Comparison of ENCODE assay signal across 1 cellular context in the genomic region with DNA sequence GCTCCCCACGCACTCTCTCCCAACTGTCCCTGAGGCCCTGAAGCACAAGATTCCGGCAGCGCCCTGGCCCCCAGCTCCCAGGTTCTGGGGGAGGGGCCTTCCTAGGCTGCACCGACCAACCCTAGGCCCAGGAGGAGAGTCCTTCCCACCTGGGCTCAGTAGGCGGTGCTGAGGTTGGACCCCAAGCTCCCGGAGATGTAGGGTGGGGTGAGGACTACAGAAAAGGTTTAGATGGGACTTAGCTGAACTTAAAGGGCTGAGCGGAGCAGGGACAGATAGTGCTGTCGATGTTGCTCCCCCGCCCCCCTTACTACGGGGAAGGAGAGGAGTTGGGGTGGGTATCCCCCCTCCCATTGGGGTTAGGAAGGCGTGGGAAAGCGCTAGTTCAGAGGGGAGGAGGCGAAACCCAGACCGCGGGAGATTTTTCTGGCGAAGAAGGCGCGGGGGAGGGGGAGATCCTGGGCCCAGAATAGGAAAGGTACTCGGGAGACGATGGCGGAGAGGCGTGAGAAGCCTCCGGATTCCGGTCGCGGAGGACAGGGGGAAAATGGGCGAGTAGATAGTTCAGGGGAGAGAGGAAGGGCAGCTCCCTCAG.
TF ChIP-seq lines count a peak whose summit lies in the region.

No MANE protein-coding gene starts in this region.

TF ChIP-seq in HEK293, 187 proteins besides CTCF, POLR2A, EP300 and RAD21 (continued from another document and continues in another):
- TF ChIP-seq ZNF214 (tag by site-specific recombination; IDR thresholded peaks at IDR 0.05; ENCODE audit: borderline replicate concordance) (no peak), ZNF37A (tag by site-specific recombination; IDR thresholded peaks at IDR 0.05) (no peak), IKZF3 (tag by site-specific recombination; IDR thresholded peaks at IDR 0.05) (peak; percentile 75), GLIS1 (tag by site-specific recombination; IDR thresholded peaks at IDR 0.05) (peak; percentile 60), SP2 (tag by site-specific recombination; IDR thresholded peaks at IDR 0.05) (peak; percentile 87), YY2 (tag by site-specific recombination; IDR thresholded peaks at IDR 0.05) (peak; percentile 61; the same call in 1 of the 2 replicates), ZBTB48 (tag by site-specific recombination; IDR thresholded peaks at IDR 0.05) (0 out of 2 replicates have a peak, but pooled peaks have one; percentile 24), ZNF341 (tag by site-specific recombination; IDR thresholded peaks at IDR 0.05; ENCODE audit: low read depth) (peak; percentile 55), ZNF174 (tag by site-specific recombination; IDR thresholded peaks at IDR 0.05) (no peak), ZBTB17 (tag by site-specific recombination; IDR thresholded peaks at IDR 0.05) (peak; percentile 72), ZNF239 (tag by site-specific recombination; IDR thresholded peaks at IDR 0.05) (no peak), SCRT2 (tag by site-specific recombination; IDR thresholded peaks at IDR 0.05) (0 out of 2 replicates have a peak, but pooled peaks have one; percentile 7), KLF10 (tag by site-specific recombination; IDR thresholded peaks at IDR 0.05) (peak; percentile 39; the same call in 1 of the 2 replicates), KLF9 (tag by site-specific recombination; IDR thresholded peaks at IDR 0.05; ENCODE audit: low read depth) (peak; percentile 32; the same call in 1 of the 2 replicates), ZNF335 (tag by site-specific recombination; conservative IDR thresholded peaks at IDR 0.05) (peak; percentile 87), SP3 (tag by site-specific recombination; IDR thresholded peaks at IDR 0.05) (peak; percentile 83), GLIS2 (tag by site-specific recombination; IDR thresholded peaks at IDR 0.05) (peak; percentile 76), EGR2 (tag by site-specific recombination; IDR thresholded peaks at IDR 0.05; ENCODE audit: low read depth) (peak; percentile 85), ZNF394 (tag by site-specific recombination; IDR thresholded peaks at IDR 0.05; ENCODE audit: borderline replicate concordance) (peak; percentile 10; the same call in 1 of the 2 replicates), ZNF48 (tag by site-specific recombination; IDR thresholded peaks at IDR 0.05) (no peak), ZBTB8A (tag by site-specific recombination; IDR thresholded peaks at IDR 0.05) (0 out of 2 replicates have a peak, but pooled peaks have one; percentile 31), ZNF660 (tag by site-specific recombination; IDR thresholded peaks at IDR 0.05) (no peak), ZNF398 (tag by site-specific recombination; IDR thresholded peaks at IDR 0.05) (peak; percentile 75), ZFHX2 (tag by site-specific recombination; conservative IDR thresholded peaks at IDR 0.05) (peak; percentile 83), ZNF76 (tag by site-specific recombination; IDR thresholded peaks at IDR 0.05; ENCODE audit: borderline replicate concordance, low read depth) (peak; percentile 56), KLF16 (tag by site-specific recombination; IDR thresholded peaks at IDR 0.05) (peak; percentile 69), SETDB1 (IDR thresholded peaks at IDR 0.05; ENCODE audit: insufficient read length, low read length) (no peak), ZEB2 (tag by site-specific recombination; IDR thresholded peaks at IDR 0.05) (peak; percentile 16; the same call in 1 of the 2 replicates), ZNF148 (tag by site-specific recombination; IDR thresholded peaks at IDR 0.05; ENCODE audit: borderline replicate concordance) (no peak), ZNF23 (tag by site-specific recombination; IDR thresholded peaks at IDR 0.05; ENCODE audit: borderline replicate concordance) (no peak), HOXA7 (CRISPR knock-in tag; IDR thresholded peaks at IDR 0.05; ENCODE audit: borderline replicate concordance) (no peak), ZNF112 (tag by site-specific recombination; IDR thresholded peaks at IDR 0.05) (no peak), ZNF629 (tag by site-specific recombination; IDR thresholded peaks at IDR 0.05) (no peak), ZNF473 (tag by site-specific recombination; IDR thresholded peaks at IDR 0.05) (no peak), ZBTB20 (tag by site-specific recombination; IDR thresholded peaks at IDR 0.05) (peak; percentile 71), ZNF501 (tag by site-specific recombination; IDR thresholded peaks at IDR 0.05) (peak; percentile 47; the same call in 1 of the 2 replicates), ZNF223 (tag by site-specific recombination; IDR thresholded peaks at IDR 0.05) (no peak), ZNF426 (tag by site-specific recombination; IDR thresholded peaks at IDR 0.05) (no peak), ZNF600 (tag by site-specific recombination; IDR thresholded peaks at IDR 0.05) (peak; percentile 40; the same call in 1 of the 2 replicates), MZF1 (tag by site-specific recombination; IDR thresholded peaks at IDR 0.05; ENCODE audit: borderline replicate concordance) (no peak), KLF8 (tag by site-specific recombination; IDR thresholded peaks at IDR 0.05) (peak; percentile 83), ZNF366 (tag by site-specific recombination; conservative IDR thresholded peaks at IDR 0.05) (peak; percentile 36)
- TF ChIP-seq, protein P1, sequence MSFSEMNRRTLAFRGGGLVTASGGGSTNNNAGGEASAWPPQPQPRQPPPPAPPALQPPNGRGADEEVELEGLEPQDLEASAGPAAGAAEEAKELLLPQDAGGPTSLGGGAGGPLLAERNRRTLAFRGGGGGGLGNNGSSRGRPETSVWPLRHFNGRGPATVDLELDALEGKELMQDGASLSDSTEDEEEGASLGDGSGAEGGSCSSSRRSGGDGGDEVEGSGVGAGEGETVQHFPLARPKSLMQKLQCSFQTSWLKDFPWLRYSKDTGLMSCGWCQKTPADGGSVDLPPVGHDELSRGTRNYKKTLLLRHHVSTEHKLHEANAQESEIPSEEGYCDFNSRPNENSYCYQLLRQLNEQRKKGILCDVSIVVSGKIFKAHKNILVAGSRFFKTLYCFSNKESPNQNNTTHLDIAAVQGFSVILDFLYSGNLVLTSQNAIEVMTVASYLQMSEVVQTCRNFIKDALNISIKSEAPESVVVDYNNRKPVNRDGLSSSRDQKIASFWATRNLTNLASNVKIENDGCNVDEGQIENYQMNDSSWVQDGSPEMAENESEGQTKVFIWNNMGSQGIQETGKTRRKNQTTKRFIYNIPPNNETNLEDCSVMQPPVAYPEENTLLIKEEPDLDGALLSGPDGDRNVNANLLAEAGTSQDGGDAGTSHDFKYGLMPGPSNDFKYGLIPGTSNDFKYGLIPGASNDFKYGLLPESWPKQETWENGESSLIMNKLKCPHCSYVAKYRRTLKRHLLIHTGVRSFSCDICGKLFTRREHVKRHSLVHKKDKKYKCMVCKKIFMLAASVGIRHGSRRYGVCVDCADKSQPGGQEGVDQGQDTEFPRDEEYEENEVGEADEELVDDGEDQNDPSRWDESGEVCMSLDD (tag by site-specific recombination; IDR thresholded peaks at IDR 0.05), result peak; percentile 94
- TF ChIP-seq, protein P2, sequence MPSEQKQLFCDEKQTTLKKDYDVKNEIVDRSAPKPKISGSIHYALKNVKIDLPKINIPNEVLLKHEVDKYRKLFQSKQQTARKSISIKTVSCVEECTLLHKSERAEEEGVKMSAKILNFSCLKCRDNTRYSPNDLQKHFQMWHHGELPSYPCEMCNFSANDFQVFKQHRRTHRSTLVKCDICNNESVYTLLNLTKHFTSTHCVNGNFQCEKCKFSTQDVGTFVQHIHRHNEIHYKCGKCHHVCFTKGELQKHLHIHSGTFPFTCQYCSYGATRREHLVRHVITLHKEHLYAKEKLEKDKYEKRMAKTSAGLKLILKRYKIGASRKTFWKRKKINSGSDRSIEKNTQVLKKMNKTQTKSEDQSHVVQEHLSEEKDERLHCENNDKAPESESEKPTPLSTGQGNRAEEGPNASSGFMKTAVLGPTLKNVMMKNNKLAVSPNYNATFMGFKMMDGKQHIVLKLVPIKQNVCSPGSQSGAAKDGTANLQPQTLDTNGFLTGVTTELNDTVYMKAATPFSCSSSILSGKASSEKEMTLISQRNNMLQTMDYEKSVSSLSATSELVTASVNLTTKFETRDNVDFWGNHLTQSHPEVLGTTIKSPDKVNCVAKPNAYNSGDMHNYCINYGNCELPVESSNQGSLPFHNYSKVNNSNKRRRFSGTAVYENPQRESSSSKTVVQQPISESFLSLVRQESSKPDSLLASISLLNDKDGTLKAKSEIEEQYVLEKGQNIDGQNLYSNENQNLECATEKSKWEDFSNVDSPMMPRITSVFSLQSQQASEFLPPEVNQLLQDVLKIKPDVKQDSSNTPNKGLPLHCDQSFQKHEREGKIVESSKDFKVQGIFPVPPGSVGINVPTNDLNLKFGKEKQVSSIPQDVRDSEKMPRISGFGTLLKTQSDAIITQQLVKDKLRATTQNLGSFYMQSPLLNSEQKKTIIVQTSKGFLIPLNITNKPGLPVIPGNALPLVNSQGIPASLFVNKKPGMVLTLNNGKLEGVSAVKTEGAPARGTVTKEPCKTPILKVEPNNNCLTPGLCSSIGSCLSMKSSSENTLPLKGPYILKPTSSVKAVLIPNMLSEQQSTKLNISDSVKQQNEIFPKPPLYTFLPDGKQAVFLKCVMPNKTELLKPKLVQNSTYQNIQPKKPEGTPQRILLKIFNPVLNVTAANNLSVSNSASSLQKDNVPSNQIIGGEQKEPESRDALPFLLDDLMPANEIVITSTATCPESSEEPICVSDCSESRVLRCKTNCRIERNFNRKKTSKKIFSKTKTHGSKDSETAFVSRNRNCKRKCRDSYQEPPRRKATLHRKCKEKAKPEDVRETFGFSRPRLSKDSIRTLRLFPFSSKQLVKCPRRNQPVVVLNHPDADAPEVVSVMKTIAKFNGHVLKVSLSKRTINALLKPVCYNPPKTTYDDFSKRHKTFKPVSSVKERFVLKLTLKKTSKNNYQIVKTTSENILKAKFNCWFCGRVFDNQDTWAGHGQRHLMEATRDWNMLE (tag by site-specific recombination; conservative IDR thresholded peaks at IDR 0.05; ENCODE audit: low read depth), result no peak
- TF ChIP-seq, protein P3, sequence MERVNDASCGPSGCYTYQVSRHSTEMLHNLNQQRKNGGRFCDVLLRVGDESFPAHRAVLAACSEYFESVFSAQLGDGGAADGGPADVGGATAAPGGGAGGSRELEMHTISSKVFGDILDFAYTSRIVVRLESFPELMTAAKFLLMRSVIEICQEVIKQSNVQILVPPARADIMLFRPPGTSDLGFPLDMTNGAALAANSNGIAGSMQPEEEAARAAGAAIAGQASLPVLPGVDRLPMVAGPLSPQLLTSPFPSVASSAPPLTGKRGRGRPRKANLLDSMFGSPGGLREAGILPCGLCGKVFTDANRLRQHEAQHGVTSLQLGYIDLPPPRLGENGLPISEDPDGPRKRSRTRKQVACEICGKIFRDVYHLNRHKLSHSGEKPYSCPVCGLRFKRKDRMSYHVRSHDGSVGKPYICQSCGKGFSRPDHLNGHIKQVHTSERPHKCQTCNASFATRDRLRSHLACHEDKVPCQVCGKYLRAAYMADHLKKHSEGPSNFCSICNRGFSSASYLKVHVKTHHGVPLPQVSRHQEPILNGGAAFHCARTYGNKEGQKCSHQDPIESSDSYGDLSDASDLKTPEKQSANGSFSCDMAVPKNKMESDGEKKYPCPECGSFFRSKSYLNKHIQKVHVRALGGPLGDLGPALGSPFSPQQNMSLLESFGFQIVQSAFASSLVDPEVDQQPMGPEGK (tag by site-specific recombination; IDR thresholded peaks at IDR 0.05), result peak; percentile 92
- TF ChIP-seq, protein P4, sequence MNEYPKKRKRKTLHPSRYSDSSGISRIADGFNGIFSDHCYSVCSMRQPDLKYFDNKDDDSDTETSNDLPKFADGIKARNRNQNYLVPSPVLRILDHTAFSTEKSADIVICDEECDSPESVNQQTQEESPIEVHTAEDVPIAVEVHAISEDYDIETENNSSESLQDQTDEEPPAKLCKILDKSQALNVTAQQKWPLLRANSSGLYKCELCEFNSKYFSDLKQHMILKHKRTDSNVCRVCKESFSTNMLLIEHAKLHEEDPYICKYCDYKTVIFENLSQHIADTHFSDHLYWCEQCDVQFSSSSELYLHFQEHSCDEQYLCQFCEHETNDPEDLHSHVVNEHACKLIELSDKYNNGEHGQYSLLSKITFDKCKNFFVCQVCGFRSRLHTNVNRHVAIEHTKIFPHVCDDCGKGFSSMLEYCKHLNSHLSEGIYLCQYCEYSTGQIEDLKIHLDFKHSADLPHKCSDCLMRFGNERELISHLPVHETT (tag by site-specific recombination; IDR thresholded peaks at IDR 0.05), result no peak
- TF ChIP-seq, protein P5, sequence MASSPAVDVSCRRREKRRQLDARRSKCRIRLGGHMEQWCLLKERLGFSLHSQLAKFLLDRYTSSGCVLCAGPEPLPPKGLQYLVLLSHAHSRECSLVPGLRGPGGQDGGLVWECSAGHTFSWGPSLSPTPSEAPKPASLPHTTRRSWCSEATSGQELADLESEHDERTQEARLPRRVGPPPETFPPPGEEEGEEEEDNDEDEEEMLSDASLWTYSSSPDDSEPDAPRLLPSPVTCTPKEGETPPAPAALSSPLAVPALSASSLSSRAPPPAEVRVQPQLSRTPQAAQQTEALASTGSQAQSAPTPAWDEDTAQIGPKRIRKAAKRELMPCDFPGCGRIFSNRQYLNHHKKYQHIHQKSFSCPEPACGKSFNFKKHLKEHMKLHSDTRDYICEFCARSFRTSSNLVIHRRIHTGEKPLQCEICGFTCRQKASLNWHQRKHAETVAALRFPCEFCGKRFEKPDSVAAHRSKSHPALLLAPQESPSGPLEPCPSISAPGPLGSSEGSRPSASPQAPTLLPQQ (tag by site-specific recombination; IDR thresholded peaks at IDR 0.05), result peak; percentile 29; the same call in 1 of the 2 replicates
